In genomic region chr4:152779513-152780266, GRCh38 we compare ENCODE assay signal across 8 cellular contexts. TPM values are rescaled to one million over a fixed set of nuclear protein-coding genes. Genes with fewer than 3 reads are reported as not detected.
A peak's percentile ranks its signal among the peaks of the same experiment; 100 is the strongest.
DNase-seq lines count a peak whose midpoint lies in the region; ATAC-seq, FAIRE-seq and TF ChIP-seq lines count a peak whose summit lies in the region.

Gene ARFIP1, plus strand, starts transcription at chr4:152779954. Its CDS starts 49,680 bp downstream, at chr4:152829634.
Gene TIGD4, minus strand, starts transcription at chr4:152779730. Its CDS starts 8,726 bp downstream, at chr4:152771004.

- peak; percentile 96 for DNase-seq in AG10803 (ENCODE audit: low read depth)
- peak; percentile 94 for DNase-seq in NCI-H345 (lab: John Stamatoyannopoulos, UW)
- DNase-seq in activated CD4-positive, CD25-positive, alpha-beta regulatory T cell treated with anti-CD3 and anti-CD28 coated beads, Interleukin-2, amount 50 U/mL, for 16 hours (ENCODE audit: low read depth, low spot score) = peak; percentile 85
- DNase-seq in cerebellar nuclear complex (lab: John Stamatoyannopoulos, UW) = peak; percentile 96 to 97
- DNase-seq in keratinocyte (ENCODE audit: low read depth, low spot score) = peak; percentile 54
- DNase-seq in stimulated activated CD4-positive, alpha-beta T cell treated with anti-CD3 and anti-CD28 coated beads, Interleukin-15, amount 100 ng/mL, for 1 hour (ENCODE audit: low read depth in 1 of 2, low spot score in 1 of 2) = peak; percentile 83 to 88

- dilution Hi-C loops in keratinocyte (cut with MboI; ENCODE audit: extremely low pct_ligation_motif_present, low sequenced_read_pairs) = no loop called here

- H3K27ac ChIP-seq in keratinocyte (ENCODE audit: control insufficient read depth, insufficient read depth, low read length) = peak within 1 kb of the TSS; percentile 87

- peaks cover 23% of the 10 kb centered on the region for H3K4me1 ChIP-seq in keratinocyte (ENCODE audit: control insufficient read depth, extremely low read depth, insufficient read depth, low read length)

- peak; percentile 95 for ATAC-seq in GM19023 (IDR thresholded peaks at IDR 0.05; ENCODE audit: unreplicated experiment)
- peak; percentile 93 for ATAC-seq in HG03280 (IDR thresholded peaks at IDR 0.05; ENCODE audit: unreplicated experiment)

- H4K20me1 ChIP-seq in keratinocyte (ENCODE audit: control insufficient read depth, extremely low read depth, insufficient read depth, low read length) = no peaks in the 10 kb centered on the region

- 0 out of 2 replicates have a peak, but pooled peaks have one; percentile 24 for TF ChIP-seq CTCF in AG10803 (conservative IDR thresholded peaks at IDR 0.05; ENCODE audit: low read length)
- peak; percentile 5 to 30 (median 13) for TF ChIP-seq CTCF in keratinocyte (optimal IDR thresholded peaks at IDR 0.05 in 1 of 3, IDR thresholded peaks at IDR 0.05 in 1 of 3, conservative IDR thresholded peaks at IDR 0.05 in 1 of 3; ENCODE audit: extremely low read depth in 1 of 3, insufficient read depth in 2 of 3, low read length in 3 of 3)

- H3K4me3 ChIP-seq in AG10803 (ENCODE audit: low read length) (peak within 1 kb of the TSS; percentile 95), keratinocyte (ENCODE audit: control insufficient read depth in 2 of 3, extremely low read depth in 1 of 3, insufficient read depth in 2 of 3, low read depth in 1 of 3, low read length in 3 of 3) (peak within 1 kb of the TSS; percentile 75 to 94 (median 90))

- peak within 1 kb of the TSS; percentile 98 for H3K4me2 ChIP-seq in keratinocyte (ENCODE audit: control insufficient read depth, extremely low read depth, insufficient read depth, low read depth, low read length)

- peaks cover 46% of the 10 kb centered on the region for H3K79me2 ChIP-seq in keratinocyte (ENCODE audit: control insufficient read depth, insufficient read depth, low read length)

- H3K9me1 ChIP-seq in keratinocyte (ENCODE audit: control insufficient read depth, extremely low read depth, insufficient read depth, low read length) = peaks cover 2% of the 10 kb centered on the region

- H3K9ac ChIP-seq in keratinocyte (ENCODE audit: control insufficient read depth, extremely low read depth, insufficient read depth, low read length) = peak within 1 kb of the TSS; percentile 83

- no peaks in the 10 kb centered on the region for H3K27me3 ChIP-seq in keratinocyte (ENCODE audit: control insufficient read depth, extremely low read depth, insufficient read depth, low read length)

- H2AFZ ChIP-seq in keratinocyte (ENCODE audit: control insufficient read depth, low read length) = peak within 1 kb of the TSS; percentile 98

- no peaks in the 10 kb centered on the region for H3K9me3 ChIP-seq in keratinocyte (ENCODE audit: control insufficient read depth, low read depth, low read length)

- H3K36me3 ChIP-seq in keratinocyte (ENCODE audit: control insufficient read depth in 2 of 2, extremely low read depth in 1 of 2, insufficient read depth in 2 of 2, low read length in 2 of 2) = no peaks in the 10 kb centered on the region

- FAIRE-seq in keratinocyte (lab: Jason Lieb, UNC) = peak; percentile 94

RNA-seq across cellular contexts. Expression of gene ARFIP1, which starts in this region (rescaled TPM):
- polyA plus RNA-seq in keratinocyte = 23.5 to 44.4 TPM (median 28.2 TPM) in 3 replicates
- 13.7 TPM for polyA plus RNA-seq in keratinocyte (2011; ENCODE audit: low read depth)
- polyA plus RNA-seq in keratinocyte (2011; cell fraction: cytosol; rRNA removed) = 18.6 and 35.5 TPM in 2 replicates
- 34.0 and 42.9 TPM in 2 replicates for polyA plus RNA-seq in keratinocyte (2011; cell fraction: nucleus; rRNA removed)
- polyA plus RNA-seq in keratinocyte (2012; ENCODE audit: low replicate concordance) = 22.1 and 24.0 TPM in 2 replicates
- 5.1 to 23.7 TPM (median 18.7 TPM) in 3 replicates for polyA minus RNA-seq in keratinocyte
- polyA minus RNA-seq in keratinocyte (2011; cell fraction: cytosol; rRNA and poly(A)+ RNA removed) = 25.3 TPM
- 20.8 and 45.2 TPM in 2 replicates for polyA minus RNA-seq in keratinocyte (2011; cell fraction: nucleus; rRNA and poly(A)+ RNA removed)

RNA-seq across cellular contexts. Expression of gene TIGD4, which starts in this region (rescaled TPM):
- polyA plus RNA-seq in keratinocyte = 0.10 to 0.21 TPM (median 0.12 TPM) in 3 replicates
- 0.17 TPM for polyA plus RNA-seq in keratinocyte (2011; ENCODE audit: low read depth)
- polyA plus RNA-seq in keratinocyte (2011; cell fraction: cytosol; rRNA removed) = 0.06 and 0.13 TPM in 2 replicates
- 0.23 and 0.27 TPM in 2 replicates for polyA plus RNA-seq in keratinocyte (2011; cell fraction: nucleus; rRNA removed)
- polyA plus RNA-seq in keratinocyte (2012; ENCODE audit: low replicate concordance) = 0.08 and 0.18 TPM in 2 replicates
- 0.06 to 0.20 TPM in 2 of 3 replicates, not detected in the other for polyA minus RNA-seq in keratinocyte
- not detected for polyA minus RNA-seq in keratinocyte (2011; cell fraction: cytosol; rRNA and poly(A)+ RNA removed)
- polyA minus RNA-seq in keratinocyte (2011; cell fraction: nucleus; rRNA and poly(A)+ RNA removed) = 0.39 TPM in 1 of 2 replicates, not detected in the other

Comparison
In these comparisons a context has a peak if more than half of its experiments do, and no peak if none do; other contexts are left out.
1. Peak in every context shown above with its lines: DNase-seq, ATAC-seq, H3K4me3 ChIP-seq and H3K27ac ChIP-seq.